Comparison of ENCODE assay signal across 8 cellular contexts in the genomic region with DNA sequence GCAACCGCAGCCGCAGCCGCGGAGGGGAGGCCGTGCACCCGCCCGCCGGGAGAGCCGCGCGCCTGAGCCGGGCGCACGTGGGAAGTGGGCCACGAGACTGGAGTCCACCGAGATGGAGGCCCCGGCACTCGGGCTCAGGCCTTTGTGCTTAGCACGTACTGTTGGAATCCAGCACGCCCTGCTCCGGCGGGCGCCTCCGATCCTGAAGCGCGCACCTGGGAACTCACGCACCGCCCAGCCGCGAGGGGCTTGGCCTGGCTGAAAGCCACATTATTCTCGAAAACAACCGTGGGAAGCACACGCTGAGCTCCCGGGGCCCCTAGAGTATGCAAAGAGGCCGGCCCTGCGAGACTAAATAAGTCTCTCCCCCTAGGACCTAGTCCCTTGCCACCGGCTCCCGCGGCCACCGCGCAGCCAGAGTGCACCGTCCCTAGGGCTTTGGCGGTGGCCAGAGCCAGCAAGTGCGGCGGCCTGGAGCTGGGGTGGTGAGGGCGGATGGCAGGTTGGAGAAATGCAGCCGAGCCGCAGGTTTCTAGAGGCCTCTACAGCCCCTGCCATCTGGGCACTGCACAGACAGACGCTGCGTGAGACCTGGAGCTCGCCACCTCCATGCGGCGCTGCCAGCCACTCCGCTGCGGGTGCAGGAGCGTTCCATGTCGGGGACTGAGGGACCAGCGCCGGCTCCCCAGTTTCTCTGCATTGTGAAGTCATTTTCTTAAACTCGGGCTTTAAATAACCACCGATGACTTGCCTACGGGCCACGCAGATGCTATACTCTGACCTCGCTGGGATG. TPM values are rescaled to one million over a fixed set of nuclear protein-coding genes. Genes with fewer than 3 reads are reported as not detected.
DNase-seq lines count a peak whose midpoint lies in the region; ATAC-seq lines count a peak whose summit lies in the region.

No MANE protein-coding gene starts in this region.

- peak overlapping the region; percentile 86 for H3K4me3 Mint-ChIP-seq in activated naive CD8-positive, alpha-beta T cell

- H3K9me3 Mint-ChIP-seq in activated naive CD8-positive, alpha-beta T cell (ENCODE audit: low read depth) = no peaks in the 10 kb centered on the region

- no peaks in the 10 kb centered on the region for H3K36me3 Mint-ChIP-seq in activated naive CD8-positive, alpha-beta T cell

- peaks cover 5% of the 10 kb centered on the region for H3K27me3 Mint-ChIP-seq in activated naive CD8-positive, alpha-beta T cell

- H3K27ac Mint-ChIP-seq in activated naive CD8-positive, alpha-beta T cell = peak overlapping the region; percentile 3

- intact Hi-C loops in left cardiac atrium (cut with DNase I) = loop anchor here (2.0 to 5.0 kb wide), 2 partner anchors 489 to 490 kb away; no protein-coding TSS in a partner anchor
- intact Hi-C loops in posterior cingulate gyrus (cut with DNase I) = loop anchor here (1.0 to 5.0 kb wide), 4 partner anchors 490 to 1402 kb away; no protein-coding TSS in a partner anchor

- ATAC-seq in HG02840 (IDR thresholded peaks at IDR 0.05; ENCODE audit: low FRiP score, unreplicated experiment) (peak; percentile 38), left cardiac atrium (peak; percentile 68 to 72)

- DNase-seq in NCI-H1092 treated with DMSO at 0.1 percent for 48 hours (lab: John Stamatoyannopoulos, UW) = peak; percentile 37
- no peak for DNase-seq in NCI-H1092 (lab: John Stamatoyannopoulos, UW)
- peak; percentile 63 for DNase-seq in NCI-H526 treated with DMSO at 0.1 percent for 48 hours (lab: John Stamatoyannopoulos, UW)
- peak; percentile 41 for DNase-seq in left cardiac atrium
- DNase-seq in posterior cingulate gyrus = peak; percentile 30 to 92 (median 52)
- no peak for DNase-seq in NCI-H187 treated with DMSO at 0.1 percent for 48 hours (lab: John Stamatoyannopoulos, UW)

- peaks cover 4% of the 10 kb centered on the region for H3K4me1 Mint-ChIP-seq in activated naive CD8-positive, alpha-beta T cell (ENCODE audit: low read depth)

RNA-seq across cellular contexts. Expression of gene LY86, which starts 42.0 kb away (rescaled TPM):
- total RNA-seq in left cardiac atrium = 1 to 10 TPM; 1.9 to 2.4 TPM

Comparison
In these comparisons a context has a peak if more than half of its experiments do, and no peak if none do; other contexts are left out.
1. DNase-seq: peak in NCI-H1092 treated with DMSO at 0.1 percent for 48 hours (single experiment), NCI-H526 treated with DMSO at 0.1 percent for 48 hours (single experiment), left cardiac atrium (single experiment) and posterior cingulate gyrus (10 of 10); none in NCI-H1092 (single experiment) and NCI-H187 treated with DMSO at 0.1 percent for 48 hours (single experiment).